ENCODE assay signal across 8 cellular contexts in genomic region chr19:11435057-11435832, GRCh38. TPM values are rescaled to one million over a fixed set of nuclear protein-coding genes. Genes with fewer than 3 reads are reported as not detected.
A peak's percentile ranks its signal among the peaks of the same experiment; 100 is the strongest.
DNase-seq lines count a peak whose midpoint lies in the region; ATAC-seq and TF ChIP-seq lines count a peak whose summit lies in the region.

Gene ODAD3, minus strand, starts transcription at chr19:11435121. Its CDS starts 105 bp downstream, at chr19:11435016.
Gene PRKCSH, plus strand, starts transcription at chr19:11435635. Its CDS starts 483 bp downstream, at chr19:11436118.

- H3K27ac Mint-ChIP-seq in CD14-positive monocyte = peak within 1 kb of the TSS; percentile 96 to 99 (median 97)
- H3K27ac Mint-ChIP-seq in dendritic cell treated with granulocyte-macrophage colony-stimulating factor and Interleukin-4, amounts not matched to agents 40 ng/mL and 50 ng/mL, for 4 days = peak within 1 kb of the TSS; percentile 91

- no peaks in the 10 kb centered on the region for H3K27me3 ChIP-seq in left lung

- peaks cover 21% of the 10 kb centered on the region for H3K4me1 Mint-ChIP-seq in CD14-positive monocyte
- peaks cover 28% of the 10 kb centered on the region for H3K4me1 Mint-ChIP-seq in dendritic cell treated with granulocyte-macrophage colony-stimulating factor and Interleukin-4, amounts not matched to agents 40 ng/mL and 50 ng/mL, for 4 days (ENCODE audit: low read depth)

- H3K9me3 Mint-ChIP-seq in CD14-positive monocyte = peaks cover 0 to 3% (median 0%) of the 10 kb centered on the region in 7 donors
- H3K9me3 Mint-ChIP-seq in dendritic cell treated with granulocyte-macrophage colony-stimulating factor and Interleukin-4, amounts not matched to agents 40 ng/mL and 50 ng/mL, for 4 days = no peaks in the 10 kb centered on the region

- H3K9me3 ChIP-seq in left lung = no peaks in the 10 kb centered on the region

- DNase-seq in CD14-positive monocyte (ENCODE audit: low spot score) = peak; percentile 100
- peak; percentile 96 for DNase-seq in NCI-H526 treated with DMSO at 0.1 percent for 48 hours (lab: John Stamatoyannopoulos, UW)
- DNase-seq in activated CD4-positive, alpha-beta T cell treated with anti-CD3 and anti-CD28 coated beads, Interleukin-2, amount 50 U/mL, for 1 hour = peak; percentile 97
- peak; percentile 98 to 99 for DNase-seq in left lung
- peak; percentile 95 to 99 for DNase-seq in stimulated activated CD4-positive, alpha-beta T cell treated with anti-CD3 and anti-CD28 coated beads, Interleukin-2, amount 100 ng/mL, for 48 hours

- peak; percentile 97 for TF ChIP-seq CTCF in CD14-positive monocyte (IDR thresholded peaks at IDR 0.05)
- TF ChIP-seq CTCF in left lung (IDR thresholded peaks at IDR 0.05) = peak; percentile 81 to 88

- H3K4me1 ChIP-seq in left lung = peaks cover 14 to 21% of the 10 kb centered on the region in 2 donors

- peaks cover 18 to 37% of the 10 kb centered on the region in 2 donors for H3K36me3 Mint-ChIP-seq in CD14-positive monocyte
- H3K36me3 Mint-ChIP-seq in dendritic cell treated with granulocyte-macrophage colony-stimulating factor and Interleukin-4, amounts not matched to agents 40 ng/mL and 50 ng/mL, for 4 days (ENCODE audit: low read depth) = peaks cover 48% of the 10 kb centered on the region

- H3K27ac ChIP-seq in left lung = peak within 1 kb of the TSS; percentile 74 to 91

- peaks cover 4 to 39% of the 10 kb centered on the region in 2 donors for H3K36me3 ChIP-seq in left lung

- intact Hi-C loops in CD14-positive monocyte (cut with micrococcal nuclease) (loop anchor here in 1 of 2 donors (2.0 kb wide), 1 partner anchor 52 kb away; no protein-coding TSS in a partner anchor), left lung (cut with DNase I) (no loop called here)
- intact Hi-C loops in dendritic cell treated with granulocyte-macrophage colony-stimulating factor and Interleukin-4, amounts not matched to agents 40 ng/mL and 50 ng/mL, for 4 days (cut with micrococcal nuclease) = loop anchor here (1.0 to 5.0 kb wide), 4 partner anchors 54 to 143 kb away; partner anchors contain the start of gene ZNF653

- ATAC-seq in GM19328 (IDR thresholded peaks at IDR 0.05; ENCODE audit: unreplicated experiment) (peak; percentile 87), HG03520 (IDR thresholded peaks at IDR 0.05; ENCODE audit: unreplicated experiment) (peak; percentile 76), left lung (peak; percentile 98)

- H3K4me3 ChIP-seq in left lung = peak within 1 kb of the TSS; percentile 64 to 88

- peak within 1 kb of the TSS; percentile 98 to 100 for H3K4me3 Mint-ChIP-seq in CD14-positive monocyte
- peak within 1 kb of the TSS; percentile 99 for H3K4me3 Mint-ChIP-seq in dendritic cell treated with granulocyte-macrophage colony-stimulating factor and Interleukin-4, amounts not matched to agents 40 ng/mL and 50 ng/mL, for 4 days

- peaks cover 0 to 6% (median 2%) of the 10 kb centered on the region in 3 donors for H3K27me3 Mint-ChIP-seq in CD14-positive monocyte (ENCODE audit: low read depth in 3 of 3)
- peaks cover 8% of the 10 kb centered on the region for H3K27me3 Mint-ChIP-seq in dendritic cell treated with granulocyte-macrophage colony-stimulating factor and Interleukin-4, amounts not matched to agents 40 ng/mL and 50 ng/mL, for 4 days

RNA-seq across cellular contexts. Expression of gene ODAD3, which starts in this region (rescaled TPM):
- polyA plus RNA-seq in CD14-positive monocyte = under 1 TPM; 0.43 to 0.61 TPM
- total RNA-seq in left lung = 1 to 10 TPM in 1 of 2 donors, under 1 TPM in 1; 0.55 to 2.1 TPM

RNA-seq across cellular contexts. Expression of gene PRKCSH, which starts in this region (rescaled TPM):
- 10 to 100 TPM; 24.9 to 28.4 TPM for polyA plus RNA-seq in CD14-positive monocyte
- total RNA-seq in left lung = 100 to 1,000 TPM; 286 to 303 TPM

Comparison
In these comparisons a context has a peak if more than half of its experiments do, and no peak if none do; other contexts are left out.
1. Peak in every context shown above with its lines: DNase-seq, ATAC-seq, H3K4me3 ChIP-seq and H3K27ac ChIP-seq.